Comparison of ENCODE assay signal across 10 cellular contexts in the genomic region with DNA sequence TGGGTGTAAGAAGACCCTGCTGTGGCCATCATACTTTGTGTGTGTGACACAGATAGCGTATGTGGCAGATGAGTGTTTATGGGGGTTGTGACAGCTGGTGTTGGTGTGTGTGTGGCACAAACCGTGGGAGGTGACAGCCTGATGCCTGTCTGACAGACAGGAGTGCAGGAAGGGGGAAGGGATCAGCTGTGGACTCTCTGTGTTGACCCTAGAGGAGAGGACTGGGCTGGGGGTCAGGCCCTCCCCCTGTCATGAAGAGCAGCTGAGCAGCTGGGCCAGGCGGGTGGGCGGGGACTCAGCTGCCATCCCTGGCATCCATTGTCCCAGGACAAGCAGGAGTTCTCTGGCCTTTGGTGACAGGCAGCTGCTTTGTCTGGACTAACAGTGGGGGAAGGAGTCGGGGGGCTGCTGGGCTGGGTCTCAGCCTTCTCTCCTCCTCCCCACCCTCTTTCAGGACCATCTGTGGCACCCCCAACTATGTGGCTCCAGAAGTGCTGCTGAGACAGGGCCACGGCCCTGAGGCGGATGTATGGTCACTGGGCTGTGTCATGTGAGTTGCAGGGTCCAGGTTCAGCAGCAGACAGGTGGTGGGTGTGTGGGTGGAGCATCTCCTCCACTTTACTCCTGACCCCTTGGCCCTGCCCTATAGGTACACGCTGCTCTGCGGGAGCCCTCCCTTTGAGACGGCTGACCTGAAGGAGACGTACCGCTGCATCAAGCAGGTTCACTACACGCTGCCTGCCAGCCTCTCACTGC. TPM values are rescaled to one million over a fixed set of nuclear protein-coding genes. Genes with fewer than 3 reads are reported as not detected.
DNase-seq lines count a peak whose midpoint lies in the region; ATAC-seq and TF ChIP-seq lines count a peak whose summit lies in the region.
"Had no signal": no experiment of that assay in that cellular context is flagged by ENCODE, and none has a peak within 500 bp of the region (broad histone marks: within the 10 kb centered on the region; RNA-seq: fewer than 3 reads in every experiment).

No MANE protein-coding gene starts in this region.

- no peaks in the 10 kb centered on the region for H3K9me3 ChIP-seq in esophagus muscularis mucosa

- no peaks in the 10 kb centered on the region for H3K27me3 ChIP-seq in esophagus muscularis mucosa

- H3K36me3 Mint-ChIP-seq in T-cell (peaks cover 42% of the 10 kb centered on the region), osteocyte (ENCODE audit: unreplicated experiment) (peaks cover 24% of the 10 kb centered on the region)

- peak overlapping the region; percentile 81 to 95 (median 92) for H3K4me3 ChIP-seq in esophagus muscularis mucosa

- POLR2A ChIA-PET in T-cell (lab: Charles Lee): interaction anchor here in 1 of 2 donors (3.5 kb wide), 1 partner anchor 16 kb away, joined by 40 read pairs; no protein-coding TSS in a partner anchor

- peak overlapping the region; percentile 48 to 96 (median 80) for H3K27ac ChIP-seq in esophagus muscularis mucosa (replicated peaks in 1 of 4)

- H3K4me3 Mint-ChIP-seq in T-cell (peak overlapping the region; percentile 83 to 98 (median 92)), osteocyte (ENCODE audit: unreplicated experiment) (peak overlapping the region; percentile 96)

- H3K27ac Mint-ChIP-seq in T-cell: peak overlapping the region; percentile 92 to 93
- H3K27ac Mint-ChIP-seq in osteocyte (ENCODE audit: unreplicated experiment): peak overlapping the region; percentile 76

- no peaks in the 10 kb centered on the region for H3K9me3 Mint-ChIP-seq in T-cell
- no peaks in the 10 kb centered on the region for H3K9me3 Mint-ChIP-seq in osteocyte (ENCODE audit: unreplicated experiment)

- H3K4me1 Mint-ChIP-seq in T-cell (peaks cover 52 to 71% (median 61%) of the 10 kb centered on the region in 3 donors), osteocyte (ENCODE audit: unreplicated experiment) (peaks cover 41% of the 10 kb centered on the region)

- TF ChIP-seq CTCF in esophagus muscularis mucosa (IDR thresholded peaks at IDR 0.05) (no peak), osteocyte (IDR thresholded peaks at IDR 0.05) (no peak)

- intact Hi-C loops in esophagus muscularis mucosa (cut with DNase I): no loop called here

- 85% methylated on average over 8 of the region's 13 CpGs for WGBS in esophagus muscularis mucosa

- DNase-seq in CMK (ENCODE audit: low read depth): peak; percentile 69
- no peak for DNase-seq in T-cell
- DNase-seq in esophagus muscularis mucosa (ENCODE audit: extremely low spot score): no peak
- no peak for DNase-seq in osteocyte (ENCODE audit: extremely low spot score, unreplicated experiment)
- no peak for DNase-seq in hippocampal formation (lab: John Stamatoyannopoulos, UW)
- DNase-seq in UCSD-AML1 (lab: John Stamatoyannopoulos, UW; ENCODE audit: unreplicated experiment): no peak
- DNase-seq in AML-193 (lab: John Stamatoyannopoulos, UW): no peak

- H3K36me3 ChIP-seq in esophagus muscularis mucosa: peaks cover 9 to 47% (median 41%) of the 10 kb centered on the region in 4 donors

- no peak for TF ChIP-seq EP300 in esophagus muscularis mucosa (IDR thresholded peaks at IDR 0.05)

- TF ChIP-seq POLR2A in esophagus muscularis mucosa (IDR thresholded peaks at IDR 0.05; ENCODE audit: low read depth): no peak

- peaks cover 53 to 81% (median 69%) of the 10 kb centered on the region in 4 donors for H3K4me1 ChIP-seq in esophagus muscularis mucosa

- no peak for ATAC-seq in T-cell (replicated peaks in 1 of 4)
- no peak for ATAC-seq in HG03175 (IDR thresholded peaks at IDR 0.05; ENCODE audit: unreplicated experiment)

- CTCF ChIA-PET in T-cell (lab: Charles Lee): interaction anchor here in 1 of 2 donors (0.6 kb wide), 1 partner anchor 501 kb away, joined by 5 read pairs; no protein-coding TSS in a partner anchor

- H3K27me3 Mint-ChIP-seq in T-cell: no peaks in the 10 kb centered on the region
- no peaks in the 10 kb centered on the region for H3K27me3 Mint-ChIP-seq in osteocyte (ENCODE audit: unreplicated experiment)

RNA-seq across cellular contexts. Expression of a gene that starts 2.3 kb away (rescaled TPM):
- total RNA-seq in T-cell (100 to 1,000 TPM; 124 to 453 (median 136) TPM), esophagus muscularis mucosa (10 to 100 TPM in 2 of 4 donors, 1 to 10 TPM in 2; 7.9 to 46.4 (median 10.5) TPM), osteocyte (43.8 and 57.1 TPM in 2 replicates)

RNA-seq across cellular contexts. Expression of a gene that starts 4.7 kb away (rescaled TPM):
- 1 to 10 TPM in 2 of 5 donors, under 1 TPM in 2, not detected in 1; 0.36 to 4.3 (median 2.3) TPM for total RNA-seq in T-cell
- under 1 TPM in 1 of 4 donors, not detected in 3; 0.83 TPM for total RNA-seq in esophagus muscularis mucosa
- 0.48 TPM in 1 of 2 replicates, not detected in the other for total RNA-seq in osteocyte
- total RNA-seq: frontal cortex had no signal

RNA-seq across cellular contexts. Expression of a gene that starts 5.8 kb away (rescaled TPM):
- total RNA-seq in T-cell: 10 to 100 TPM; 10.1 to 56.7 (median 11.5) TPM
- total RNA-seq in esophagus muscularis mucosa: 1 to 10 TPM; 2.7 to 6.6 (median 3.4) TPM
- 39.1 and 51.2 TPM in 2 replicates for total RNA-seq in osteocyte

RNA-seq across cellular contexts. Expression of a gene that starts 14.5 kb away (rescaled TPM):
- total RNA-seq in T-cell (1 to 10 TPM in 4 of 5 donors, under 1 TPM in 1; 0.75 to 2.4 (median 1.6) TPM), esophagus muscularis mucosa (under 1 TPM in 1 of 4 donors, not detected in 3; 0.29 TPM), osteocyte (0.18 and 0.48 TPM in 2 replicates)
- total RNA-seq: RPMI7951 had no signal

RNA-seq across cellular contexts. Expression of a gene that starts 27.1 kb away (rescaled TPM):
- total RNA-seq in T-cell: 1,000 to 10,000 TPM; 2,713 to 2,895 (median 2,873) TPM
- total RNA-seq in esophagus muscularis mucosa: 1,000 to 10,000 TPM; 1,063 to 2,408 (median 1,844) TPM
- total RNA-seq in osteocyte: 1,690 and 1,756 TPM in 2 replicates
